In the genomic region with DNA sequence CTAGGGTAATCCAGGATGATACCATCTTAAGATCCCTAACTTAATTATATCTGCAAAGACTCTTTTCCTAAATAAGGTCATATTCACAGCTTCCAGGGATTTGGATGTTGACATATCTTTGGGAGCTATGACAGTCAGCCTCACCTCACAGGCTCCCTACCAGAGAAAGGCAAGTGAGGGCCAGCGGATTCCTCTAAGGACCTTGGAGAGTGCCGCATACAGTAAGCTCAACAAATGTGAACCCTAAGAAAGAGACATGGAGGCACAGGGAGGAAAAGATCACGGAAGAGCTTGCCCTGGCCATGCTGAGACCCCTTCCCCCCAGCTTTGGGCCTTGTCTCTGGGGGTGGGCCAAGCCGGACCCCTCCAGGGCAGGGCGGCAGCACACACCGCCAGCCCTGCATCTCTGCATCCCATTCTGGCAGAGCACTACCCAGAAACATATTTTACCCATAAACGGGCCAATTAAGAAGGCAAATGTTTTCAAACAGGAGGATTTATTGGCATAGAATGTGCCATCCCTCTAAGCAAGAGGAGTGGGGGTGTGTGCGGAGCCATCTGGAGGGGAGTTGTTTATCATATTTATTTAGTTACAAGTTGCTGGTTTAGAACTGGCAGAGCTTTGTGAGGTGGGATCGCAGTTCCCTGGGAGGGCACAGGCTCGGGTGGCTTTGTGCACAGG, we compare ENCODE assay signal across 1 cellular context.
TF ChIP-seq lines count a peak whose summit lies in the region.

No MANE protein-coding gene starts in this region.

TF ChIP-seq in WTC11, 78 proteins besides CTCF, POLR2A, EP300 and RAD21 (continued from another document):
- TF ChIP-seq, protein P1, sequence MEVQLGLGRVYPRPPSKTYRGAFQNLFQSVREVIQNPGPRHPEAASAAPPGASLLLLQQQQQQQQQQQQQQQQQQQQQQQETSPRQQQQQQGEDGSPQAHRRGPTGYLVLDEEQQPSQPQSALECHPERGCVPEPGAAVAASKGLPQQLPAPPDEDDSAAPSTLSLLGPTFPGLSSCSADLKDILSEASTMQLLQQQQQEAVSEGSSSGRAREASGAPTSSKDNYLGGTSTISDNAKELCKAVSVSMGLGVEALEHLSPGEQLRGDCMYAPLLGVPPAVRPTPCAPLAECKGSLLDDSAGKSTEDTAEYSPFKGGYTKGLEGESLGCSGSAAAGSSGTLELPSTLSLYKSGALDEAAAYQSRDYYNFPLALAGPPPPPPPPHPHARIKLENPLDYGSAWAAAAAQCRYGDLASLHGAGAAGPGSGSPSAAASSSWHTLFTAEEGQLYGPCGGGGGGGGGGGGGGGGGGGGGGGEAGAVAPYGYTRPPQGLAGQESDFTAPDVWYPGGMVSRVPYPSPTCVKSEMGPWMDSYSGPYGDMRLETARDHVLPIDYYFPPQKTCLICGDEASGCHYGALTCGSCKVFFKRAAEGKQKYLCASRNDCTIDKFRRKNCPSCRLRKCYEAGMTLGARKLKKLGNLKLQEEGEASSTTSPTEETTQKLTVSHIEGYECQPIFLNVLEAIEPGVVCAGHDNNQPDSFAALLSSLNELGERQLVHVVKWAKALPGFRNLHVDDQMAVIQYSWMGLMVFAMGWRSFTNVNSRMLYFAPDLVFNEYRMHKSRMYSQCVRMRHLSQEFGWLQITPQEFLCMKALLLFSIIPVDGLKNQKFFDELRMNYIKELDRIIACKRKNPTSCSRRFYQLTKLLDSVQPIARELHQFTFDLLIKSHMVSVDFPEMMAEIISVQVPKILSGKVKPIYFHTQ (CRISPR knock-in tag; IDR thresholded peaks at IDR 0.05) = no peak
- TF ChIP-seq, protein P2, sequence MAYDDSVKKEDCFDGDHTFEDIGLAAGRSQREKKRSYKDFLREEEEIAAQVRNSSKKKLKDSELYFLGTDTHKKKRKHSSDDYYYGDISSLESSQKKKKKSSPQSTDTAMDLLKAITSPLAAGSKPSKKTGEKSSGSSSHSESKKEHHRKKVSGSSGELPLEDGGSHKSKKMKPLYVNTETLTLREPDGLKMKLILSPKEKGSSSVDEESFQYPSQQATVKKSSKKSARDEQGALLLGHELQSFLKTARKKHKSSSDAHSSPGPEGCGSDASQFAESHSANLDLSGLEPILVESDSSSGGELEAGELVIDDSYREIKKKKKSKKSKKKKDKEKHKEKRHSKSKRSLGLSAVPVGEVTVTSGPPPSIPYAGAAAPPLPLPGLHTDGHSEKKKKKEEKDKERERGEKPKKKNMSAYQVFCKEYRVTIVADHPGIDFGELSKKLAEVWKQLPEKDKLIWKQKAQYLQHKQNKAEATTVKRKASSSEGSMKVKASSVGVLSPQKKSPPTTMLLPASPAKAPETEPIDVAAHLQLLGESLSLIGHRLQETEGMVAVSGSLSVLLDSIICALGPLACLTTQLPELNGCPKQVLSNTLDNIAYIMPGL (CRISPR knock-in tag; IDR thresholded peaks at IDR 0.05) = no peak
- no peak for TF ChIP-seq GABPB1 (CRISPR knock-in tag; IDR thresholded peaks at IDR 0.05)
- TF ChIP-seq TCF7 (CRISPR knock-in tag; IDR thresholded peaks at IDR 0.05; ENCODE audit: low read depth) = no peak
- TF ChIP-seq, protein P3, sequence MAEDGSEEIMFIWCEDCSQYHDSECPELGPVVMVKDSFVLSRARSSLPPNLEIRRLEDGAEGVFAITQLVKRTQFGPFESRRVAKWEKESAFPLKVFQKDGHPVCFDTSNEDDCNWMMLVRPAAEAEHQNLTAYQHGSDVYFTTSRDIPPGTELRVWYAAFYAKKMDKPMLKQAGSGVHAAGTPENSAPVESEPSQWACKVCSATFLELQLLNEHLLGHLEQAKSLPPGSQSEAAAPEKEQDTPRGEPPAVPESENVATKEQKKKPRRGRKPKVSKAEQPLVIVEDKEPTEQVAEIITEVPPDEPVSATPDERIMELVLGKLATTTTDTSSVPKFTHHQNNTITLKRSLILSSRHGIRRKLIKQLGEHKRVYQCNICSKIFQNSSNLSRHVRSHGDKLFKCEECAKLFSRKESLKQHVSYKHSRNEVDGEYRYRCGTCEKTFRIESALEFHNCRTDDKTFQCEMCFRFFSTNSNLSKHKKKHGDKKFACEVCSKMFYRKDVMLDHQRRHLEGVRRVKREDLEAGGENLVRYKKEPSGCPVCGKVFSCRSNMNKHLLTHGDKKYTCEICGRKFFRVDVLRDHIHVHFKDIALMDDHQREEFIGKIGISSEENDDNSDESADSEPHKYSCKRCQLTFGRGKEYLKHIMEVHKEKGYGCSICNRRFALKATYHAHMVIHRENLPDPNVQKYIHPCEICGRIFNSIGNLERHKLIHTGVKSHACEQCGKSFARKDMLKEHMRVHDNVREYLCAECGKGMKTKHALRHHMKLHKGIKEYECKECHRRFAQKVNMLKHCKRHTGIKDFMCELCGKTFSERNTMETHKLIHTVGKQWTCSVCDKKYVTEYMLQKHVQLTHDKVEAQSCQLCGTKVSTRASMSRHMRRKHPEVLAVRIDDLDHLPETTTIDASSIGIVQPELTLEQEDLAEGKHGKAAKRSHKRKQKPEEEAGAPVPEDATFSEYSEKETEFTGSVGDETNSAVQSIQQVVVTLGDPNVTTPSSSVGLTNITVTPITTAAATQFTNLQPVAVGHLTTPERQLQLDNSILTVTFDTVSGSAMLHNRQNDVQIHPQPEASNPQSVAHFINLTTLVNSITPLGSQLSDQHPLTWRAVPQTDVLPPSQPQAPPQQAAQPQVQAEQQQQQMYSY (CRISPR knock-in tag; IDR thresholded peaks at IDR 0.05) = no peak
- TF ChIP-seq, protein P4, sequence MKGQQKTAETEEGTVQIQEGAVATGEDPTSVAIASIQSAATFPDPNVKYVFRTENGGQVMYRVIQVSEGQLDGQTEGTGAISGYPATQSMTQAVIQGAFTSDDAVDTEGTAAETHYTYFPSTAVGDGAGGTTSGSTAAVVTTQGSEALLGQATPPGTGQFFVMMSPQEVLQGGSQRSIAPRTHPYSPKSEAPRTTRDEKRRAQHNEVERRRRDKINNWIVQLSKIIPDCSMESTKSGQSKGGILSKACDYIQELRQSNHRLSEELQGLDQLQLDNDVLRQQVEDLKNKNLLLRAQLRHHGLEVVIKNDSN (CRISPR knock-in tag; IDR thresholded peaks at IDR 0.05) = no peak
- TF ChIP-seq TEAD1 (CRISPR knock-in tag; IDR thresholded peaks at IDR 0.05) = no peak
- TF ChIP-seq, protein P5, sequence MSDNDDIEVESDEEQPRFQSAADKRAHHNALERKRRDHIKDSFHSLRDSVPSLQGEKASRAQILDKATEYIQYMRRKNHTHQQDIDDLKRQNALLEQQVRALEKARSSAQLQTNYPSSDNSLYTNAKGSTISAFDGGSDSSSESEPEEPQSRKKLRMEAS (CRISPR knock-in tag; IDR thresholded peaks at IDR 0.05) = no peak
- TF ChIP-seq FOXP1 (CRISPR knock-in tag; IDR thresholded peaks at IDR 0.05; ENCODE audit: borderline replicate concordance) = no peak
- TF ChIP-seq, protein P6, sequence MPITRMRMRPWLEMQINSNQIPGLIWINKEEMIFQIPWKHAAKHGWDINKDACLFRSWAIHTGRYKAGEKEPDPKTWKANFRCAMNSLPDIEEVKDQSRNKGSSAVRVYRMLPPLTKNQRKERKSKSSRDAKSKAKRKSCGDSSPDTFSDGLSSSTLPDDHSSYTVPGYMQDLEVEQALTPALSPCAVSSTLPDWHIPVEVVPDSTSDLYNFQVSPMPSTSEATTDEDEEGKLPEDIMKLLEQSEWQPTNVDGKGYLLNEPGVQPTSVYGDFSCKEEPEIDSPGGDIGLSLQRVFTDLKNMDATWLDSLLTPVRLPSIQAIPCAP (CRISPR knock-in tag; IDR thresholded peaks at IDR 0.05) = no peak
- no peak for TF ChIP-seq NFATC4 (CRISPR knock-in tag; IDR thresholded peaks at IDR 0.05)
- TF ChIP-seq, protein P7, sequence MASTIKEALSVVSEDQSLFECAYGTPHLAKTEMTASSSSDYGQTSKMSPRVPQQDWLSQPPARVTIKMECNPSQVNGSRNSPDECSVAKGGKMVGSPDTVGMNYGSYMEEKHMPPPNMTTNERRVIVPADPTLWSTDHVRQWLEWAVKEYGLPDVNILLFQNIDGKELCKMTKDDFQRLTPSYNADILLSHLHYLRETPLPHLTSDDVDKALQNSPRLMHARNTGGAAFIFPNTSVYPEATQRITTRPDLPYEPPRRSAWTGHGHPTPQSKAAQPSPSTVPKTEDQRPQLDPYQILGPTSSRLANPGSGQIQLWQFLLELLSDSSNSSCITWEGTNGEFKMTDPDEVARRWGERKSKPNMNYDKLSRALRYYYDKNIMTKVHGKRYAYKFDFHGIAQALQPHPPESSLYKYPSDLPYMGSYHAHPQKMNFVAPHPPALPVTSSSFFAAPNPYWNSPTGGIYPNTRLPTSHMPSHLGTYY (CRISPR knock-in tag; IDR thresholded peaks at IDR 0.05) = no peak
- TF ChIP-seq, protein P8, sequence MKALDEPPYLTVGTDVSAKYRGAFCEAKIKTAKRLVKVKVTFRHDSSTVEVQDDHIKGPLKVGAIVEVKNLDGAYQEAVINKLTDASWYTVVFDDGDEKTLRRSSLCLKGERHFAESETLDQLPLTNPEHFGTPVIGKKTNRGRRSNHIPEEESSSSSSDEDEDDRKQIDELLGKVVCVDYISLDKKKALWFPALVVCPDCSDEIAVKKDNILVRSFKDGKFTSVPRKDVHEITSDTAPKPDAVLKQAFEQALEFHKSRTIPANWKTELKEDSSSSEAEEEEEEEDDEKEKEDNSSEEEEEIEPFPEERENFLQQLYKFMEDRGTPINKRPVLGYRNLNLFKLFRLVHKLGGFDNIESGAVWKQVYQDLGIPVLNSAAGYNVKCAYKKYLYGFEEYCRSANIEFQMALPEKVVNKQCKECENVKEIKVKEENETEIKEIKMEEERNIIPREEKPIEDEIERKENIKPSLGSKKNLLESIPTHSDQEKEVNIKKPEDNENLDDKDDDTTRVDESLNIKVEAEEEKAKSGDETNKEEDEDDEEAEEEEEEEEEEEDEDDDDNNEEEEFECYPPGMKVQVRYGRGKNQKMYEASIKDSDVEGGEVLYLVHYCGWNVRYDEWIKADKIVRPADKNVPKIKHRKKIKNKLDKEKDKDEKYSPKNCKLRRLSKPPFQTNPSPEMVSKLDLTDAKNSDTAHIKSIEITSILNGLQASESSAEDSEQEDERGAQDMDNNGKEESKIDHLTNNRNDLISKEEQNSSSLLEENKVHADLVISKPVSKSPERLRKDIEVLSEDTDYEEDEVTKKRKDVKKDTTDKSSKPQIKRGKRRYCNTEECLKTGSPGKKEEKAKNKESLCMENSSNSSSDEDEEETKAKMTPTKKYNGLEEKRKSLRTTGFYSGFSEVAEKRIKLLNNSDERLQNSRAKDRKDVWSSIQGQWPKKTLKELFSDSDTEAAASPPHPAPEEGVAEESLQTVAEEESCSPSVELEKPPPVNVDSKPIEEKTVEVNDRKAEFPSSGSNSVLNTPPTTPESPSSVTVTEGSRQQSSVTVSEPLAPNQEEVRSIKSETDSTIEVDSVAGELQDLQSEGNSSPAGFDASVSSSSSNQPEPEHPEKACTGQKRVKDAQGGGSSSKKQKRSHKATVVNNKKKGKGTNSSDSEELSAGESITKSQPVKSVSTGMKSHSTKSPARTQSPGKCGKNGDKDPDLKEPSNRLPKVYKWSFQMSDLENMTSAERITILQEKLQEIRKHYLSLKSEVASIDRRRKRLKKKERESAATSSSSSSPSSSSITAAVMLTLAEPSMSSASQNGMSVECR (CRISPR knock-in tag; IDR thresholded peaks at IDR 0.05; ENCODE audit: borderline replicate concordance) = no peak
- TF ChIP-seq, protein P9, sequence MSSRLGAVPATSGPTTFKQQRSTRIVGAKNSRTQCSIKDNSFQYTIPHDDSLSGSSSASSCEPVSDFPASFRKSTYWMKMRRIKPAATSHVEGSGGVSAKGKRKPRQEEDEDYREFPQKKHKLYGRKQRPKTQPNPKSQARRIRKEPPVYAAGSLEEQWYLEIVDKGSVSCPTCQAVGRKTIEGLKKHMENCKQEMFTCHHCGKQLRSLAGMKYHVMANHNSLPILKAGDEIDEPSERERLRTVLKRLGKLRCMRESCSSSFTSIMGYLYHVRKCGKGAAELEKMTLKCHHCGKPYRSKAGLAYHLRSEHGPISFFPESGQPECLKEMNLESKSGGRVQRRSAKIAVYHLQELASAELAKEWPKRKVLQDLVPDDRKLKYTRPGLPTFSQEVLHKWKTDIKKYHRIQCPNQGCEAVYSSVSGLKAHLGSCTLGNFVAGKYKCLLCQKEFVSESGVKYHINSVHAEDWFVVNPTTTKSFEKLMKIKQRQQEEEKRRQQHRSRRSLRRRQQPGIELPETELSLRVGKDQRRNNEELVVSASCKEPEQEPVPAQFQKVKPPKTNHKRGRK (CRISPR knock-in tag; IDR thresholded peaks at IDR 0.05; ENCODE audit: borderline replicate concordance) = no peak
- TF ChIP-seq, protein P10, sequence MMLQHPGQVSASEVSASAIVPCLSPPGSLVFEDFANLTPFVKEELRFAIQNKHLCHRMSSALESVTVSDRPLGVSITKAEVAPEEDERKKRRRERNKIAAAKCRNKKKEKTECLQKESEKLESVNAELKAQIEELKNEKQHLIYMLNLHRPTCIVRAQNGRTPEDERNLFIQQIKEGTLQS (CRISPR knock-in tag; conservative IDR thresholded peaks at IDR 0.05) = no peak
- TF ChIP-seq ETV6 (CRISPR knock-in tag; IDR thresholded peaks at IDR 0.05) = no peak
- TF ChIP-seq ZNF671 (CRISPR knock-in tag; IDR thresholded peaks at IDR 0.05) = no peak
